Comparison of ENCODE assay signal across 5 cellular contexts in the genomic region with DNA sequence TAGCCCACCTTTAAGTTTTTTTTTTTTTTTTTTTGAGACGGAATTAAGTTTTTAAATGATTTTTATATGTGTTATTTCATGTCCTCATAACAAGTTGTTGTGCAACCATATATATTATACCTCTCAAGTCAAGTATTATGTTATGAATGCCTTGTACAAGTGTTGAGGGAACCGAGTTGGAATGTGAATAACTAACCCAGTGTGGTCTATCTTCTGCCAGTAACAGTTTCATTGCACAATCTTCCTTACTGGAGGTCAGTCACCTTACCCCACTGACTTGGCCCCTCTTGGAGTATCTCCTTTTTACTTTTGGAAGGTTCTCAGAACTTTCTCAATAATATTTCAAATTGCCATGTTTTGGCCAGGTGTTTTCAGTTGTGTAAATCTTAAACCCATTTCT.
"Had no signal": no experiment of that assay in that cellular context is flagged by ENCODE, and none has a peak within 500 bp of the region (broad histone marks: within the 10 kb centered on the region; RNA-seq: fewer than 3 reads in every experiment).

No MANE protein-coding gene starts in this region.

- H3K4me3 Mint-ChIP-seq: GM23338, H9, IgD-negative memory B cell had no signal

- H3K27ac Mint-ChIP-seq: GM23338, H9, IgD-negative memory B cell had no signal

- DNase-seq: H9, HCEC 1CT had no signal

- H3K4me1 Mint-ChIP-seq: GM23338, H9 had no signal

- H3K4me3 ChIP-seq: GM23338 had no signal

- H3K27ac ChIP-seq: HL-60 had no signal
